8 cellular contexts compared by ENCODE assay signal in genomic region chr7:149837620-149838223, GRCh38. TPM values are rescaled to one million over a fixed set of nuclear protein-coding genes. Genes with fewer than 3 reads are reported as not detected.
A peak's percentile ranks its signal among the peaks of the same experiment; 100 is the strongest.
DNase-seq lines count a peak whose midpoint lies in the region; ATAC-seq and TF ChIP-seq lines count a peak whose summit lies in the region.

No MANE protein-coding gene starts in this region.

- peak overlapping the region; percentile 93 for H3K4me3 Mint-ChIP-seq in neural crest cell

- 53% methylated on average over 15 of the region's 17 CpGs for WGBS in mammary epithelial cell (ENCODE audit: low coverage, missing lambda C conversion rate)

- H3K4me3 ChIP-seq in Karpas-422 (ENCODE audit: low read length) (no peak overlapping the region), mammary epithelial cell (replicated peaks in 1 of 3; ENCODE audit: insufficient read depth in 1 of 3, low read depth in 2 of 3, low read length in 3 of 3) (peak overlapping the region in 1 of 3 experiments; percentile 90), SJCRH30 (no peak overlapping the region)

- H4K20me1 ChIP-seq in Karpas-422 (ENCODE audit: insufficient read depth, low read depth, low read length) (peaks cover 2% of the 10 kb centered on the region; the same call in 1 of the 2 replicates), mammary epithelial cell (ENCODE audit: insufficient read depth, low read length) (no peaks in the 10 kb centered on the region)

- H2AFZ ChIP-seq in Karpas-422 (ENCODE audit: low read length) (0 out of 2 replicates have a peak overlapping the region, but pooled peaks have one; percentile 13), mammary epithelial cell (ENCODE audit: low read depth, low read length) (peak overlapping the region; percentile 90)

- no peaks in the 10 kb centered on the region for H3K9me3 Mint-ChIP-seq in neural crest cell

- no peak for DNase-seq in Karpas-422
- DNase-seq in mammary epithelial cell = no peak
- DNase-seq in neural crest cell (ENCODE audit: low read depth, low spot score) = no peak
- DNase-seq in SJCRH30 = no peak

- H3K9me2 ChIP-seq in Karpas-422 (replicated peaks; ENCODE audit: insufficient read depth, low read length) = no peaks in the 10 kb centered on the region

- peaks cover 47% of the 10 kb centered on the region for H3K27me3 Mint-ChIP-seq in neural crest cell (ENCODE audit: low read depth)

- H3K79me2 ChIP-seq in Karpas-422 (ENCODE audit: low read length) (peaks cover 10% of the 10 kb centered on the region; the same call in 1 of the 2 replicates), mammary epithelial cell (ENCODE audit: insufficient read depth, low read length) (peaks cover 13% of the 10 kb centered on the region)

- H3K27me3 ChIP-seq in Karpas-422 (ENCODE audit: low read length) (no peaks in the 10 kb centered on the region), mammary epithelial cell (ENCODE audit: insufficient read depth, low read length) (no peaks in the 10 kb centered on the region), SJCRH30 (peaks cover 4% of the 10 kb centered on the region; the same call in 1 of the 2 replicates)

- H3K27ac ChIP-seq in C4-2B (peak overlapping the region; percentile 78; the same call in 1 of the 2 replicates), Karpas-422 (ENCODE audit: low read length) (no peak overlapping the region), mammary epithelial cell (ENCODE audit: insufficient read depth, low read depth, low read length) (no peak overlapping the region), SJCRH30 (no peak overlapping the region)

- in situ Hi-C loops in mammary epithelial cell (cut with MboI; ENCODE audit: low sequenced_read_pairs in 2 of 2) = no loop called here

- no peak for TF ChIP-seq CTCF in C4-2B (conservative IDR thresholded peaks at IDR 0.05)
- no peak for TF ChIP-seq CTCF in mammary epithelial cell (conservative IDR thresholded peaks at IDR 0.05 in 1 of 2, IDR thresholded peaks at IDR 0.05 in 1 of 2; ENCODE audit: extremely low read depth in 1 of 2, insufficient read depth in 1 of 2, low read depth in 1 of 2, low read length in 2 of 2)
- no peak for TF ChIP-seq CTCF in neural crest cell (conservative IDR thresholded peaks at IDR 0.05)

- peaks cover 15% of the 10 kb centered on the region for H3K4me1 ChIP-seq in Karpas-422 (ENCODE audit: low read length)
- H3K4me1 ChIP-seq in mammary epithelial cell (ENCODE audit: insufficient read depth, low read length) = peaks cover 10% of the 10 kb centered on the region
- peaks cover 6% of the 10 kb centered on the region for H3K4me1 ChIP-seq in SJCRH30

- H3K9ac ChIP-seq in Karpas-422 (ENCODE audit: low read length) (no peak overlapping the region), mammary epithelial cell (ENCODE audit: insufficient read depth, low read length) (no peak overlapping the region)

- no peak for ATAC-seq in HG03280 (IDR thresholded peaks at IDR 0.05; ENCODE audit: unreplicated experiment)
- ATAC-seq in GM18520 (IDR thresholded peaks at IDR 0.05; ENCODE audit: unreplicated experiment) = no peak
- ATAC-seq in HG03457 (IDR thresholded peaks at IDR 0.05; ENCODE audit: unreplicated experiment) = no peak

- peak overlapping the region; percentile 22 for H3K4me2 ChIP-seq in Karpas-422 (ENCODE audit: low read depth, low read length, poor library complexity, severe bottlenecking)
- H3K4me2 ChIP-seq in mammary epithelial cell (ENCODE audit: insufficient read depth, low read depth, low read length) = peak overlapping the region; percentile 38

- no TSS peak for BruUV-seq in mammary epithelial cell (replicated peaks; lab: Mats Ljungman, UMichigan)

- dilution Hi-C loops in mammary epithelial cell (cut with HindIII; ENCODE audit: low sequenced_read_pairs) = no loop called here

- H3K36me3 Mint-ChIP-seq in neural crest cell (ENCODE audit: low read depth) = no peaks in the 10 kb centered on the region

- CTCF ChIA-PET in mammary epithelial cell (lab: Charles Lee; ENCODE audit: low non-redundant PET) = no interaction called here

- no peaks in the 10 kb centered on the region for H3K36me3 ChIP-seq in Karpas-422 (ENCODE audit: insufficient read depth, low read length)
- H3K36me3 ChIP-seq in mammary epithelial cell (ENCODE audit: insufficient read depth, low read length) = no peaks in the 10 kb centered on the region
- H3K36me3 ChIP-seq in SJCRH30 = no peaks in the 10 kb centered on the region

- H3K27ac Mint-ChIP-seq in neural crest cell (ENCODE audit: unreplicated experiment) = no peak overlapping the region

- intact Hi-C loops in mammary epithelial cell (cut with micrococcal nuclease) = loop anchor here (2.0 kb wide), 1 partner anchor 35 kb away; the partner anchor contains the start of gene ATP6V0E2

- no peaks in the 10 kb centered on the region for H3K9me3 ChIP-seq in Karpas-422 (ENCODE audit: low read length)
- no peaks in the 10 kb centered on the region for H3K9me3 ChIP-seq in mammary epithelial cell (replicated peaks; ENCODE audit: insufficient read depth, low read length)
- H3K9me3 ChIP-seq in SJCRH30 (replicated peaks) = no peaks in the 10 kb centered on the region

- H3K4me1 Mint-ChIP-seq in neural crest cell = peaks cover 18% of the 10 kb centered on the region

RNA-seq across cellular contexts. Expression of gene ZNF862, which starts 0.5 kb away (rescaled TPM):
- 9.2 and 12.2 TPM in 2 replicates for total RNA-seq in Karpas-422 (2014; rRNA removed; shearing (Covaris generic); ENCODE audit: low replicate concordance)
- total RNA-seq in mammary epithelial cell (10 to 100 TPM in 1 of 2 donors, 1 to 10 TPM in 1; 9.7 to 10.5 TPM), neural crest cell (15.2 and 19.6 TPM in 2 replicates)
- polyA plus RNA-seq in mammary epithelial cell = 4.6 TPM
- 1.2 TPM for polyA minus RNA-seq in mammary epithelial cell
- total RNA-seq in SJCRH30 (2014; rRNA removed; shearing (Covaris generic)) = 1.0 and 2.7 TPM in 2 replicates

RNA-seq across cellular contexts. Expression of gene ATP6V0E2, which starts 36.0 kb away (rescaled TPM):
- total RNA-seq in Karpas-422 (2014; rRNA removed; shearing (Covaris generic); ENCODE audit: low replicate concordance) = 14.1 and 17.7 TPM in 2 replicates
- total RNA-seq in mammary epithelial cell (10 to 100 TPM in 1 of 2 donors, 1 to 10 TPM in 1; 4.4 to 12.5 TPM), neural crest cell (86.5 and 87.4 TPM in 2 replicates)
- 3.0 TPM for polyA plus RNA-seq in mammary epithelial cell
- polyA minus RNA-seq in mammary epithelial cell = 11.3 TPM
- 3.4 and 3.6 TPM in 2 replicates for total RNA-seq in SJCRH30 (2014; rRNA removed; shearing (Covaris generic))
